In genomic region chr11:62560566-62561103, GRCh38 we compare ENCODE assay signal across 8 cellular contexts. TPM values are rescaled to one million over a fixed set of nuclear protein-coding genes. Genes with fewer than 3 reads are reported as not detected.
DNase-seq lines count a peak whose midpoint lies in the region; ATAC-seq lines count a peak whose summit lies in the region.

No MANE protein-coding gene starts in this region.

- peaks cover 33 to 36% of the 10 kb centered on the region in 2 donors for H3K4me1 ChIP-seq in mucosa of rectum (ENCODE audit: control insufficient read depth in 2 of 2, insufficient read depth in 2 of 2, low read length in 2 of 2)

- peaks cover 70% of the 10 kb centered on the region for H3K36me3 Mint-ChIP-seq in stimulated activated naive CD8-positive, alpha-beta T cell treated with anti-CD3 and anti-CD28 coated beads, Interleukin-15, Interleukin-2, amounts not matched to agents 100 ng/mL and 50 ng/mL, for 24 hours (ENCODE audit: low read depth)

- H3K27me3 ChIP-seq in mucosa of rectum (ENCODE audit: control insufficient read depth in 2 of 2, insufficient read depth in 2 of 2, low read length in 2 of 2) = no peaks in the 10 kb centered on the region

- peak overlapping the region; percentile 26 to 65 for H3K27ac ChIP-seq in mucosa of rectum (ENCODE audit: low read depth in 2 of 2, low read length in 2 of 2)

- no peak overlapping the region for H3K4me3 Mint-ChIP-seq in stimulated activated naive CD8-positive, alpha-beta T cell treated with anti-CD3 and anti-CD28 coated beads, Interleukin-15, Interleukin-2, amounts not matched to agents 100 ng/mL and 50 ng/mL, for 24 hours

- peak overlapping the region; percentile 72 for H3K27ac Mint-ChIP-seq in stimulated activated naive CD8-positive, alpha-beta T cell treated with anti-CD3 and anti-CD28 coated beads, Interleukin-15, Interleukin-2, amounts not matched to agents 100 ng/mL and 50 ng/mL, for 24 hours

- peaks cover 28 to 42% of the 10 kb centered on the region in 2 donors for H3K36me3 ChIP-seq in mucosa of rectum (ENCODE audit: control insufficient read depth in 2 of 2, insufficient read depth in 2 of 2, low read length in 2 of 2)

- H3K9me3 ChIP-seq in mucosa of rectum (ENCODE audit: control insufficient read depth in 2 of 2, low read length in 2 of 2) = no peaks in the 10 kb centered on the region

- H3K9ac ChIP-seq in mucosa of rectum (ENCODE audit: low read depth in 1 of 2, low read length in 2 of 2) = peak overlapping the region in 1 of 2 donors; percentile 16

- H3K27me3 Mint-ChIP-seq in stimulated activated naive CD8-positive, alpha-beta T cell treated with anti-CD3 and anti-CD28 coated beads, Interleukin-15, Interleukin-2, amounts not matched to agents 100 ng/mL and 50 ng/mL, for 24 hours = no peaks in the 10 kb centered on the region

- peaks cover 81% of the 10 kb centered on the region for H3K4me1 Mint-ChIP-seq in stimulated activated naive CD8-positive, alpha-beta T cell treated with anti-CD3 and anti-CD28 coated beads, Interleukin-15, Interleukin-2, amounts not matched to agents 100 ng/mL and 50 ng/mL, for 24 hours (ENCODE audit: low read depth)

- H3K4me3 ChIP-seq in mucosa of rectum (ENCODE audit: low read length in 2 of 2) = no peak overlapping the region

- no peaks in the 10 kb centered on the region for H3K9me3 Mint-ChIP-seq in stimulated activated naive CD8-positive, alpha-beta T cell treated with anti-CD3 and anti-CD28 coated beads, Interleukin-15, Interleukin-2, amounts not matched to agents 100 ng/mL and 50 ng/mL, for 24 hours

- DNase-seq in NCI-H748 (lab: John Stamatoyannopoulos, UW; ENCODE audit: unreplicated experiment) (peak; percentile 26), NCI-H748 treated with DMSO at 0.1 percent for 48 hours (lab: John Stamatoyannopoulos, UW) (no peak), NCI-H460 (ENCODE audit: extremely low read depth, low read depth) (peak; percentile 87), epidermal melanocyte (ENCODE audit: insufficient read length, low spot score) (peak; percentile 84)
- peak; percentile 70 to 77 for DNase-seq in activated CD8-positive, alpha-beta memory T cell treated with anti-CD3 and anti-CD28 coated beads for 1 hour (ENCODE audit: extremely low read depth in 1 of 2, low read depth in 1 of 2)

- ATAC-seq in HG03095 (IDR thresholded peaks at IDR 0.05; ENCODE audit: unreplicated experiment) = no peak

RNA-seq across cellular contexts. Expression of gene EEF1G, which starts 13.1 kb away (rescaled TPM):
- 2,030 and 2,160 TPM in 2 replicates for total RNA-seq in NCI-H460 (2014; rRNA removed; shearing (Covaris generic))
- polyA plus RNA-seq in NCI-H460 (2014; cell fraction: nucleus; rRNA removed) = 1,275 and 1,296 TPM in 2 replicates

RNA-seq across cellular contexts. Expression of gene AHNAK, which starts 14.0 kb away (rescaled TPM):
- total RNA-seq in NCI-H460 (2014; rRNA removed; shearing (Covaris generic)) = 80.2 and 86.0 TPM in 2 replicates
- polyA plus RNA-seq in NCI-H460 (2014; cell fraction: nucleus; rRNA removed) = 15.6 and 35.6 TPM in 2 replicates

RNA-seq across cellular contexts. Expression of gene TUT1, which starts 30.7 kb away (rescaled TPM):
- 6.3 and 6.4 TPM in 2 replicates for total RNA-seq in NCI-H460 (2014; rRNA removed; shearing (Covaris generic))
- 25.6 and 30.6 TPM in 2 replicates for polyA plus RNA-seq in NCI-H460 (2014; cell fraction: nucleus; rRNA removed)

RNA-seq across cellular contexts. Expression of gene MTA2, which starts 41.0 kb away (rescaled TPM):
- total RNA-seq in NCI-H460 (2014; rRNA removed; shearing (Covaris generic)) = 67.7 and 79.0 TPM in 2 replicates
- polyA plus RNA-seq in NCI-H460 (2014; cell fraction: nucleus; rRNA removed) = 96.8 and 129 TPM in 2 replicates

RNA-seq across cellular contexts. Expression of gene EML3, which starts 51.9 kb away (rescaled TPM):
- 14.6 and 18.4 TPM in 2 replicates for total RNA-seq in NCI-H460 (2014; rRNA removed; shearing (Covaris generic))
- 90.0 and 162 TPM in 2 replicates for polyA plus RNA-seq in NCI-H460 (2014; cell fraction: nucleus; rRNA removed)
